17 cellular contexts compared by ENCODE assay signal in genomic region chr3:31903686-31904431, GRCh38.
DNase-seq lines count a peak whose midpoint lies in the region; ATAC-seq and TF ChIP-seq lines count a peak whose summit lies in the region.
"Had no signal": no experiment of that assay in that cellular context is flagged by ENCODE, and none has a peak within 500 bp of the region (broad histone marks: within the 10 kb centered on the region; RNA-seq: fewer than 3 reads in every experiment).

No MANE protein-coding gene starts in this region.

- H3K27ac ChIP-seq in BLaER1 = no peak overlapping the region
- no peak overlapping the region for H3K27ac ChIP-seq in DOHH2 (ENCODE audit: low read depth, low read length)
- no peak overlapping the region for H3K27ac ChIP-seq in SJCRH30
- H3K27ac ChIP-seq in heart left ventricle = no peak overlapping the region
- H3K27ac ChIP-seq: gastroesophageal sphincter, suprapubic skin had no signal

- DNase-seq in SJCRH30 (peak; percentile 2 to 48), left colon (no peak), heart left ventricle (no peak), medulla oblongata (ENCODE audit: extremely low spot score) (no peak), BE2C (no peak)
- DNase-seq: activated CD4-positive, alpha-beta T cell treated with anti-CD3 and anti-CD28 coated beads for 1 hour; effector CD8-positive, alpha-beta T cell; HFFc6; natural killer cell; NCI-H1436; NCI-H774; SK-N-SH had no signal

- H3K27me3 ChIP-seq in BLaER1 = no peaks in the 10 kb centered on the region
- no peaks in the 10 kb centered on the region for H3K27me3 ChIP-seq in DOHH2 (ENCODE audit: control insufficient read depth, low read length)
- no peaks in the 10 kb centered on the region for H3K27me3 ChIP-seq in SJCRH30
- H3K27me3 ChIP-seq in heart left ventricle = no peaks in the 10 kb centered on the region
- H3K27me3 ChIP-seq in BE2C = no peaks in the 10 kb centered on the region
- H3K27me3 ChIP-seq: gastroesophageal sphincter, suprapubic skin had no signal

- H3K9me2 ChIP-seq in DOHH2 (replicated peaks; ENCODE audit: control insufficient read depth, low read length) = no peaks in the 10 kb centered on the region
- H3K9me2 ChIP-seq: SK-N-SH had no signal

- H3K9me3 ChIP-seq in BLaER1 (no peaks in the 10 kb centered on the region), DOHH2 (ENCODE audit: control insufficient read depth, insufficient read depth, low read length) (no peaks in the 10 kb centered on the region), SJCRH30 (replicated peaks) (no peaks in the 10 kb centered on the region), heart left ventricle (no peaks in the 10 kb centered on the region), BE2C (no peaks in the 10 kb centered on the region)
- H3K9me3 ChIP-seq: gastroesophageal sphincter, SK-N-SH, suprapubic skin had no signal

- 90 to 92% (median 91%) methylated on average over 7 of the region's 7 CpGs for WGBS in heart left ventricle, 4 donors

- H3K36me3 ChIP-seq in BLaER1 (no peaks in the 10 kb centered on the region), DOHH2 (ENCODE audit: control insufficient read depth, low read length) (peaks cover 18% of the 10 kb centered on the region), SJCRH30 (no peaks in the 10 kb centered on the region), heart left ventricle (no peaks in the 10 kb centered on the region), BE2C (no peaks in the 10 kb centered on the region)
- H3K36me3 ChIP-seq: gastroesophageal sphincter, suprapubic skin had no signal

- H3K4me1 ChIP-seq in BLaER1 = peaks cover 22% of the 10 kb centered on the region
- peaks cover 85% of the 10 kb centered on the region for H3K4me1 ChIP-seq in DOHH2 (ENCODE audit: control insufficient read depth, low read length)
- H3K4me1 ChIP-seq in SJCRH30 = peaks cover 7% of the 10 kb centered on the region; the same call in 1 of the 2 replicates
- H3K4me1 ChIP-seq in heart left ventricle = peaks cover 0 to 7% (median 0%) of the 10 kb centered on the region in 12 donors
- H3K4me1 ChIP-seq in BE2C = no peaks in the 10 kb centered on the region
- H3K4me1 ChIP-seq: gastroesophageal sphincter had no signal

- H3K79me2 ChIP-seq in DOHH2 (ENCODE audit: control insufficient read depth, low read length) = peaks cover 95% of the 10 kb centered on the region

- intact Hi-C loops in left colon (cut with DNase I, micrococcal nuclease) = no loop called here
- intact Hi-C loops in heart left ventricle (cut with DNase I) = no loop called here

- no peak overlapping the region for H3K4me3 ChIP-seq in BLaER1
- H3K4me3 ChIP-seq in DOHH2 (ENCODE audit: low read length) = peak overlapping the region; percentile 49
- H3K4me3 ChIP-seq in SJCRH30 = no peak overlapping the region
- no peak overlapping the region for H3K4me3 ChIP-seq in heart left ventricle
- no peak overlapping the region for H3K4me3 ChIP-seq in BE2C (ENCODE audit: low read depth, low read length)
- H3K4me3 ChIP-seq: gastroesophageal sphincter, suprapubic skin had no signal

- H3K4me2 ChIP-seq in BLaER1 (peak overlapping the region; percentile 62), DOHH2 (ENCODE audit: low read length) (peak overlapping the region; percentile 63)
- H3K4me2 ChIP-seq: SK-N-SH had no signal

- no peak for TF ChIP-seq POLR2A in heart left ventricle (IDR thresholded peaks at IDR 0.05)

- ATAC-seq in left colon (peak; percentile 62), heart left ventricle (no peak), HG02973 (IDR thresholded peaks at IDR 0.05; ENCODE audit: unreplicated experiment) (no peak)
- ATAC-seq: gastroesophageal sphincter, natural killer cell had no signal

- no peak overlapping the region for H3K9ac ChIP-seq in BLaER1
- H3K9ac ChIP-seq: SK-N-SH had no signal

- H4K20me1 ChIP-seq in BLaER1 = no peaks in the 10 kb centered on the region
- H4K20me1 ChIP-seq in DOHH2 (ENCODE audit: control insufficient read depth, insufficient read depth, low read depth, low read length) = peaks cover 20% of the 10 kb centered on the region

- H3F3A ChIP-seq in DOHH2 (ENCODE audit: control insufficient read depth, insufficient read depth) = 0 out of 2 replicates have a peak, but pooled peaks cover 7% of the 10 kb centered on the region

- TF ChIP-seq CTCF in DOHH2 (IDR thresholded peaks at IDR 0.05; ENCODE audit: low read depth, low read length, poor library complexity, severe bottlenecking) (no peak), heart left ventricle (IDR thresholded peaks at IDR 0.05) (no peak), BE2C (IDR thresholded peaks at IDR 0.05; ENCODE audit: low read depth, low read length) (no peak)

Comparison
In these comparisons a context has a peak if more than half of its experiments do, and no peak if none do; other contexts are left out.
1. DNase-seq: peak in SJCRH30 (2 of 2); none in left colon (0 of 2), heart left ventricle (0 of 5), medulla oblongata (single experiment) and BE2C (single experiment).